ENCODE assay signal across 15 cellular contexts in genomic region chr6:134511984-134512383, GRCh38.
"Had no signal": no experiment of that assay in that cellular context is flagged by ENCODE, and none has a peak within 500 bp of the region (broad histone marks: within the 10 kb centered on the region; RNA-seq: fewer than 3 reads in every experiment).

No MANE protein-coding gene starts in this region.

- ATAC-seq: left lobe of liver had no signal

- FAIRE-seq: islet of Langerhans had no signal

- H3K36me3 ChIP-seq: brain microvascular endothelial cell, transverse colon had no signal

- DNase-seq: activated CD4-positive, alpha-beta T cell treated with anti-CD3 and anti-CD28 coated beads, Interleukin-2, amount 10 ng/mL, durations not matched to agents 7 days and 5 days; activated CD8-positive, alpha-beta memory T cell treated with anti-CD3 and anti-CD28 coated beads for 24 hours; activated naive CD8-positive, alpha-beta T cell treated with anti-CD3 and anti-CD28 coated beads for 36 hours; brain microvascular endothelial cell; foreskin melanocyte; mesendoderm; occipital lobe; stimulated activated CD4-positive, alpha-beta T cell treated with anti-CD3 and anti-CD28 coated beads, Interleukin-4, amount 100 ng/mL, for 4 hours; stimulated activated CD8-positive, alpha-beta memory T cell treated with anti-CD3 and anti-CD28 coated beads, Interleukin-4, amount 100 ng/mL, for 48 hours; stimulated activated naive CD4-positive, alpha-beta T cell treated with Interleukin-2 at 50 U/mL for 16 hours; transverse colon had no signal

- H3K4me1 Mint-ChIP-seq: activated CD4-positive, alpha-beta T cell treated with anti-CD3 and anti-CD28 coated beads, Interleukin-2, amount 10 ng/mL, durations not matched to agents 7 days and 5 days; activated naive CD8-positive, alpha-beta T cell treated with anti-CD3 and anti-CD28 coated beads for 36 hours had no signal

- H3K9me3 ChIP-seq: transverse colon had no signal

- H3K36me3 Mint-ChIP-seq: activated naive CD8-positive, alpha-beta T cell treated with anti-CD3 and anti-CD28 coated beads for 36 hours had no signal

- H3K4me3 Mint-ChIP-seq: activated CD4-positive, alpha-beta T cell treated with anti-CD3 and anti-CD28 coated beads, Interleukin-2, amount 10 ng/mL, durations not matched to agents 7 days and 5 days; activated naive CD8-positive, alpha-beta T cell treated with anti-CD3 and anti-CD28 coated beads for 36 hours; activated T-helper 1 cell treated with anti-CD3 and anti-CD28 coated beads, Interleukin-12 subunit alpha, Interleukin-12 subunit beta, Interleukin-2, Interleukin-4 antibody, amounts not matched to agents 30 ng/mL and 10 ng/mL and 1 ng/mL, durations not matched to agents 14 hours and 24 hours and 36 hours; nephron had no signal

- H3K4me3 ChIP-seq: transverse colon had no signal

- H3K9me3 Mint-ChIP-seq: activated CD4-positive, alpha-beta T cell treated with anti-CD3 and anti-CD28 coated beads, Interleukin-2, amount 10 ng/mL, durations not matched to agents 7 days and 5 days; activated naive CD8-positive, alpha-beta T cell treated with anti-CD3 and anti-CD28 coated beads for 36 hours; activated T-helper 1 cell treated with anti-CD3 and anti-CD28 coated beads, Interleukin-12 subunit alpha, Interleukin-12 subunit beta, Interleukin-2, Interleukin-4 antibody, amounts not matched to agents 30 ng/mL and 10 ng/mL and 1 ng/mL, durations not matched to agents 14 hours and 24 hours and 36 hours; nephron had no signal

- H3K27me3 Mint-ChIP-seq: activated CD4-positive, alpha-beta T cell treated with anti-CD3 and anti-CD28 coated beads, Interleukin-2, amount 10 ng/mL, durations not matched to agents 7 days and 5 days; activated naive CD8-positive, alpha-beta T cell treated with anti-CD3 and anti-CD28 coated beads for 36 hours had no signal

- H3K27ac Mint-ChIP-seq: activated CD4-positive, alpha-beta T cell treated with anti-CD3 and anti-CD28 coated beads, Interleukin-2, amount 10 ng/mL, durations not matched to agents 7 days and 5 days; activated naive CD8-positive, alpha-beta T cell treated with anti-CD3 and anti-CD28 coated beads for 36 hours; activated T-helper 1 cell treated with anti-CD3 and anti-CD28 coated beads, Interleukin-12 subunit alpha, Interleukin-12 subunit beta, Interleukin-2, Interleukin-4 antibody, amounts not matched to agents 30 ng/mL and 10 ng/mL and 1 ng/mL, durations not matched to agents 14 hours and 24 hours and 36 hours; nephron had no signal

- H3K27ac ChIP-seq: brain microvascular endothelial cell had no signal

- H3K27me3 ChIP-seq: brain microvascular endothelial cell, transverse colon had no signal
